8 cellular contexts compared by ENCODE assay signal in genomic region chr10:3173173-3173878, GRCh38. TPM values are rescaled to one million over a fixed set of nuclear protein-coding genes. Genes with fewer than 3 reads are reported as not detected.
DNase-seq lines count a peak whose midpoint lies in the region; ATAC-seq and TF ChIP-seq lines count a peak whose summit lies in the region.

No MANE protein-coding gene starts in this region.

- in situ Hi-C loops in G401 (cut with HindIII; ENCODE audit: low sequenced_read_pairs), result no loop called here

- no peak for TF ChIP-seq CTCF in VCaP (conservative IDR thresholded peaks at IDR 0.05)
- TF ChIP-seq CTCF in foreskin fibroblast (IDR thresholded peaks at IDR 0.05; ENCODE audit: low read depth, low read length), result no peak
- TF ChIP-seq CTCF in psoas muscle (IDR thresholded peaks at IDR 0.05), result no peak

- peak overlapping the region; percentile 31; the same call in 1 of the 2 replicates for H3K27ac ChIP-seq in VCaP
- no peak overlapping the region for H3K27ac ChIP-seq in psoas muscle

- H3K4me3 ChIP-seq in foreskin fibroblast (ENCODE audit: low read depth in 1 of 2, low read length in 2 of 2), result peak overlapping the region; percentile 40 to 62
- H3K4me3 ChIP-seq in psoas muscle, result peak overlapping the region; percentile 91

- peaks cover 0 to 22% of the 10 kb centered on the region in 2 donors for H3K36me3 ChIP-seq in psoas muscle (ENCODE audit: insufficient read depth in 1 of 2, low read depth in 1 of 2)

- 45 to 54% (median 48%) methylated on average over 23 to 26 of the region's 26 CpGs for WGBS in psoas muscle, 3 donors

- no peaks in the 10 kb centered on the region for H3K27me3 ChIP-seq in psoas muscle (ENCODE audit: insufficient read depth in 3 of 3, low read length in 2 of 3)

- intact Hi-C loops in psoas muscle (cut with DNase I), result no loop called here

- H3K4me1 ChIP-seq in psoas muscle, result peaks cover 5% of the 10 kb centered on the region

- H3K9me3 ChIP-seq in psoas muscle, result no peaks in the 10 kb centered on the region

- peak; percentile 97 for DNase-seq in DMS53 treated with DMSO at 0.1 percent for 48 hours (lab: John Stamatoyannopoulos, UW; ENCODE audit: unreplicated experiment)
- no peak for DNase-seq in foreskin fibroblast
- DNase-seq in psoas muscle, result peak in 1 of 2 donors; percentile 63
- DNase-seq in G401 (ENCODE audit: low spot score), result no peak
- no peak for DNase-seq in pons (ENCODE audit: low spot score)

- ATAC-seq in GM19452 (IDR thresholded peaks at IDR 0.05; ENCODE audit: unreplicated experiment), result peak; percentile 28
- ATAC-seq in HG03457 (IDR thresholded peaks at IDR 0.05; ENCODE audit: unreplicated experiment), result peak; percentile 19
- ATAC-seq in psoas muscle, result peak in 1 of 4 donors; percentile 18

RNA-seq across cellular contexts. Expression of gene PITRM1, which starts 0.7 kb away (rescaled TPM):
- 100 to 1,000 TPM in 2 of 4 donors, 10 to 100 TPM in 2; 74.5 to 112 (median 94.2) TPM for total RNA-seq in psoas muscle
- 10 to 100 TPM; 51.0 to 79.3 (median 68.3) TPM for polyA plus RNA-seq in psoas muscle
- 45.7 and 79.6 TPM in 2 replicates for total RNA-seq in G401 (2014; rRNA removed; shearing (Covaris generic))
